ENCODE assay signal across 8 cellular contexts in genomic region chr1:230753586-230754251, GRCh38. TPM values are rescaled to one million over a fixed set of nuclear protein-coding genes. Genes with fewer than 3 reads are reported as not detected.
DNase-seq lines count a peak whose midpoint lies in the region; ATAC-seq and TF ChIP-seq lines count a peak whose summit lies in the region.

No MANE protein-coding gene starts in this region.

- ATAC-seq in CD4-positive, alpha-beta T cell (ENCODE audit: poor library complexity): peak; percentile 65
- peak; percentile 35; the same call in 1 of the 3 replicates for ATAC-seq in RWPE2 (ENCODE audit: low read depth)
- ATAC-seq in gastroesophageal sphincter: no peak

- CTCF ChIA-PET in CD4-positive, alpha-beta T cell (lab: Charles Lee): no interaction called here

- H3K4me3 Mint-ChIP-seq in CD4-positive, alpha-beta T cell: peak overlapping the region; percentile 27
- H3K4me3 Mint-ChIP-seq in neural crest cell: peak overlapping the region; percentile 61

- peak overlapping the region; percentile 53 for H2AFZ ChIP-seq in fibroblast of lung (ENCODE audit: low read length)

- no peak overlapping the region for H3K27ac ChIP-seq in CD4-positive, alpha-beta T cell (ENCODE audit: low read depth, low read length)
- H3K27ac ChIP-seq in HUES48 (ENCODE audit: low read depth, low read length): peak overlapping the region; percentile 81
- H3K27ac ChIP-seq in RWPE2 (ENCODE audit: poor library complexity, severe bottlenecking): no peak overlapping the region
- no peak overlapping the region for H3K27ac ChIP-seq in fibroblast of lung (ENCODE audit: insufficient read depth, low read length)
- peak overlapping the region in 2 of 4 donors; percentile 7 to 16 for H3K27ac ChIP-seq in gastroesophageal sphincter

- H3K9ac ChIP-seq in HUES48 (ENCODE audit: low read depth, low read length) (peak overlapping the region; percentile 60), fibroblast of lung (ENCODE audit: insufficient read depth, low read length) (no peak overlapping the region)

- TF ChIP-seq EP300 in gastroesophageal sphincter (IDR thresholded peaks at IDR 0.05): no peak

- WGBS in gastroesophageal sphincter (ENCODE audit: low coverage in 1 of 2), 2 donors: 20 to 30% methylated on average over 10 to 19 of the region's 24 CpGs

- H3K4me1 Mint-ChIP-seq in CD4-positive, alpha-beta T cell (ENCODE audit: low read depth): no peaks in the 10 kb centered on the region
- H3K4me1 Mint-ChIP-seq in neural crest cell: peaks cover 46% of the 10 kb centered on the region

- H3K9me3 Mint-ChIP-seq in CD4-positive, alpha-beta T cell: no peaks in the 10 kb centered on the region
- no peaks in the 10 kb centered on the region for H3K9me3 Mint-ChIP-seq in neural crest cell

- no peaks in the 10 kb centered on the region for H3K27me3 ChIP-seq in CD4-positive, alpha-beta T cell (ENCODE audit: control insufficient read depth, insufficient read depth, low read length)
- H3K27me3 ChIP-seq in HUES48 (ENCODE audit: control insufficient read depth, insufficient read depth, low read length) (no peaks in the 10 kb centered on the region), RWPE2 (ENCODE audit: insufficient read depth, poor library complexity, severe bottlenecking) (no peaks in the 10 kb centered on the region), fibroblast of lung (ENCODE audit: control insufficient read depth, insufficient read depth, low read length) (peaks cover 3% of the 10 kb centered on the region), gastroesophageal sphincter (peaks cover 5% of the 10 kb centered on the region)

- TF ChIP-seq CTCF in CD4-positive, alpha-beta T cell (IDR thresholded peaks at IDR 0.05): no peak
- TF ChIP-seq CTCF in RWPE2 (IDR thresholded peaks at IDR 0.05; ENCODE audit: poor library complexity, severe bottlenecking): no peak
- TF ChIP-seq CTCF in fibroblast of lung (conservative IDR thresholded peaks at IDR 0.05 in 1 of 2, IDR thresholded peaks at IDR 0.05 in 1 of 2; ENCODE audit: low read depth in 1 of 2, low read length in 2 of 2): no peak
- no peak for TF ChIP-seq CTCF in neural crest cell (conservative IDR thresholded peaks at IDR 0.05)
- no peak for TF ChIP-seq CTCF in gastroesophageal sphincter (IDR thresholded peaks at IDR 0.05)

- intact Hi-C loops in CD4-positive, alpha-beta T cell (cut with DNase I, micrococcal nuclease): no loop called here

- H3K36me3 Mint-ChIP-seq in CD4-positive, alpha-beta T cell (ENCODE audit: low read depth): no peaks in the 10 kb centered on the region
- no peaks in the 10 kb centered on the region for H3K36me3 Mint-ChIP-seq in neural crest cell (ENCODE audit: low read depth)

- H4K20me1 ChIP-seq in fibroblast of lung (ENCODE audit: control insufficient read depth, extremely low read depth, insufficient read depth, low read length): no peaks in the 10 kb centered on the region

- H3K4me2 ChIP-seq in fibroblast of lung (ENCODE audit: extremely low read depth, insufficient read depth, low read length): peak overlapping the region; percentile 59

- H3K4me3 ChIP-seq in HUES48 (ENCODE audit: low read depth, low read length) (peak overlapping the region; percentile 58), RWPE2 (ENCODE audit: severe bottlenecking) (no peak overlapping the region), fibroblast of lung (replicated peaks in 1 of 4; ENCODE audit: control extremely low read depth in 1 of 4, insufficient read depth in 1 of 4, low read depth in 3 of 4, low read length in 4 of 4) (no peak overlapping the region), gastroesophageal sphincter (peak overlapping the region in 1 of 2 donors; percentile 28)

- POLR2A ChIA-PET in CD4-positive, alpha-beta T cell (lab: Charles Lee): interaction anchor here (0.6 kb wide), 1 partner anchor 1057 kb away, joined by 3 read pairs; no protein-coding TSS in a partner anchor

- no peak overlapping the region for H3K27ac Mint-ChIP-seq in CD4-positive, alpha-beta T cell
- peak overlapping the region; percentile 97 for H3K27ac Mint-ChIP-seq in neural crest cell (ENCODE audit: unreplicated experiment)

- DNase-seq in CD4-positive, alpha-beta T cell: no peak
- DNase-seq in RWPE2 (ENCODE audit: low spot score): no peak
- DNase-seq in fibroblast of lung (ENCODE audit: low read depth in 2 of 2): peak in 1 of 2 donors; percentile 18
- DNase-seq in neural crest cell (ENCODE audit: low read depth, low spot score): peak; percentile 48
- DNase-seq in GM03348 (ENCODE audit: low spot score): no peak
- DNase-seq in SW480 (ENCODE audit: low spot score): no peak

- H3K79me2 ChIP-seq in fibroblast of lung (ENCODE audit: control insufficient read depth, insufficient read depth, low read length): no peaks in the 10 kb centered on the region

- H3K36me3 ChIP-seq in HUES48 (ENCODE audit: control insufficient read depth, insufficient read depth, low read length) (no peaks in the 10 kb centered on the region), RWPE2 (ENCODE audit: low read depth) (no peaks in the 10 kb centered on the region), fibroblast of lung (ENCODE audit: control insufficient read depth, insufficient read depth, low read length) (no peaks in the 10 kb centered on the region), gastroesophageal sphincter (no peaks in the 10 kb centered on the region)

- no peak for TF ChIP-seq POLR2A in gastroesophageal sphincter (IDR thresholded peaks at IDR 0.05)

- H3K27me3 Mint-ChIP-seq in CD4-positive, alpha-beta T cell: peaks cover 2% of the 10 kb centered on the region
- no peaks in the 10 kb centered on the region for H3K27me3 Mint-ChIP-seq in neural crest cell (ENCODE audit: low read depth)

- no peaks in the 10 kb centered on the region for H3K9me3 ChIP-seq in CD4-positive, alpha-beta T cell (ENCODE audit: control insufficient read depth, low read length)
- H3K9me3 ChIP-seq in HUES48 (ENCODE audit: control insufficient read depth, insufficient read depth, low read length) (no peaks in the 10 kb centered on the region), RWPE2 (ENCODE audit: severe bottlenecking) (no peaks in the 10 kb centered on the region), fibroblast of lung (ENCODE audit: control insufficient read depth, insufficient read depth, low read depth, low read length) (no peaks in the 10 kb centered on the region), gastroesophageal sphincter (no peaks in the 10 kb centered on the region)

- H3K4me1 ChIP-seq in HUES48 (ENCODE audit: control insufficient read depth, insufficient read depth, low read length): peaks cover 32% of the 10 kb centered on the region
- peaks cover 3% of the 10 kb centered on the region for H3K4me1 ChIP-seq in RWPE2 (ENCODE audit: insufficient read depth, poor library complexity, severe bottlenecking)
- H3K4me1 ChIP-seq in fibroblast of lung (ENCODE audit: control insufficient read depth, extremely low read depth, insufficient read depth, low read length): peaks cover 3% of the 10 kb centered on the region
- H3K4me1 ChIP-seq in gastroesophageal sphincter: peaks cover 0 to 15% (median 0%) of the 10 kb centered on the region in 3 donors

RNA-seq across cellular contexts. Expression of gene CAPN9, which starts 6.5 kb away (rescaled TPM):
- not detected for total RNA-seq in CD4-positive, alpha-beta T cell
- total RNA-seq in fibroblast of lung (under 0.01 and 0.17 TPM in 2 replicates), neural crest cell (2.0 and 4.0 TPM in 2 replicates), gastroesophageal sphincter (1 to 10 TPM in 1 of 4 donors, not detected in 3; 1.2 TPM)
- 0.05 TPM in 1 of 2 replicates, not detected in the other for polyA plus RNA-seq in fibroblast of lung
- not detected in 2 replicates for polyA plus RNA-seq in fibroblast of lung (2012)
- polyA minus RNA-seq in fibroblast of lung (ENCODE audit: low replicate concordance): not detected in 2 replicates

RNA-seq across cellular contexts. Expression of gene AGT, which starts 39.8 kb away (rescaled TPM):
- not detected for total RNA-seq in CD4-positive, alpha-beta T cell
- total RNA-seq in fibroblast of lung (10.6 and 14.1 TPM in 2 replicates), neural crest cell (0.16 and 0.26 TPM in 2 replicates), gastroesophageal sphincter (10 to 100 TPM in 2 of 4 donors, 1 to 10 TPM in 2; 5.0 to 16.0 (median 8.4) TPM)
- 0.38 and 3.7 TPM in 2 replicates for polyA plus RNA-seq in fibroblast of lung
- 0.22 and 2.7 TPM in 2 replicates for polyA plus RNA-seq in fibroblast of lung (2012)
- polyA minus RNA-seq in fibroblast of lung (ENCODE audit: low replicate concordance): 0.41 and 2.8 TPM in 2 replicates
